Comparison of ENCODE assay signal across 23 cellular contexts in genomic region chr4:59704621-59705020, GRCh38.
"Had no signal": no experiment of that assay in that cellular context is flagged by ENCODE, and none has a peak within 500 bp of the region (broad histone marks: within the 10 kb centered on the region; RNA-seq: fewer than 3 reads in every experiment).

No MANE protein-coding gene starts in this region.

- FAIRE-seq: colon, frontal cortex, islet of Langerhans had no signal

- H3K36me3 ChIP-seq: left lung, lower lobe of right lung, right atrium auricular region, stomach, thyroid gland, upper lobe of right lung had no signal

- H3K4me1 ChIP-seq: body of pancreas, left lung, lower lobe of right lung, right atrium auricular region, thyroid gland, upper lobe of right lung had no signal

- H3K27ac ChIP-seq: body of pancreas, dorsolateral prefrontal cortex, left lung, lower lobe of right lung, right atrium auricular region, stomach, thyroid gland, upper lobe of right lung had no signal

- ATAC-seq: body of pancreas, left lung, lower lobe of right lung, natural killer cell, upper lobe of right lung had no signal

- DNase-seq: activated CD4-positive, alpha-beta T cell treated with anti-CD3 and anti-CD28 coated beads for 4 hours; activated CD4-positive, alpha-beta T cell treated with anti-CD3 and anti-CD28 coated beads, Interleukin-2, amount 50 U/mL, for 4 hours; activated effector memory CD4-positive, alpha-beta T cell treated with Interleukin-2 at 50 U/mL for 16 hours; activated naive CD4-positive, alpha-beta T cell treated with Interleukin-2 at 50 U/mL for 16 hours; activated T-cell treated with anti-CD3 and anti-CD28 coated beads for 4 hours; aorta; body of pancreas; dorsolateral prefrontal cortex; effector memory CD4-positive, alpha-beta T cell; left lung; lower lobe of right lung; mesenchymal stem cell; natural killer cell; stimulated activated CD4-positive, alpha-beta T cell treated with anti-CD3 and anti-CD28 coated beads, Interleukin-1b, Interleukin-23, amount 100 ng/mL, for 48 hours; stimulated activated naive B cell treated with anti-CD40 and anti-IgM and Interleukin-4, amounts not matched to agents 10 μg/mL and 1 μg/mL and 100 μg/mL, for 72 hours; stomach; thyroid gland; upper lobe of right lung had no signal

- H3K4me2 ChIP-seq: smooth muscle cell had no signal

- H3K27me3 ChIP-seq: body of pancreas, dorsolateral prefrontal cortex, left lung, right atrium auricular region, stomach, thyroid gland, upper lobe of right lung had no signal

- H3K4me3 ChIP-seq: body of pancreas, left lung, lower lobe of right lung, right atrium auricular region, smooth muscle cell, stomach, thyroid gland, upper lobe of right lung had no signal

- H3K9me3 ChIP-seq: body of pancreas, left lung, lower lobe of right lung, right atrium auricular region, stomach, thyroid gland, upper lobe of right lung had no signal
